ENCODE assay signal across 15 cellular contexts in genomic region chr7:18541871-18542212, GRCh38. TPM values are rescaled to one million over a fixed set of nuclear protein-coding genes. Genes with fewer than 3 reads are reported as not detected.
DNase-seq lines count a peak whose midpoint lies in the region; ATAC-seq and TF ChIP-seq lines count a peak whose summit lies in the region.
"Had no signal": no experiment of that assay in that cellular context is flagged by ENCODE, and none has a peak within 500 bp of the region (broad histone marks: within the 10 kb centered on the region; RNA-seq: fewer than 3 reads in every experiment).

No MANE protein-coding gene starts in this region.

- peak overlapping the region; percentile 69 for H3K27ac Mint-ChIP-seq in chondrocyte (ENCODE audit: unreplicated experiment)
- H3K27ac Mint-ChIP-seq: CD4-positive, CD25-positive, alpha-beta regulatory T cell; IgD-negative memory B cell had no signal

- TF ChIP-seq CTCF in PC-3 (conservative IDR thresholded peaks at IDR 0.05; ENCODE audit: low read depth, low read length) (no peak), chondrocyte (IDR thresholded peaks at IDR 0.05) (no peak), psoas muscle (IDR thresholded peaks at IDR 0.05) (no peak), MM.1S (IDR thresholded peaks at IDR 0.05; ENCODE audit: low read length) (no peak), right lobe of liver (IDR thresholded peaks at IDR 0.05) (no peak)

- H3K27me3 Mint-ChIP-seq in chondrocyte (ENCODE audit: low read depth) = no peaks in the 10 kb centered on the region
- H3K27me3 Mint-ChIP-seq: CD4-positive, CD25-positive, alpha-beta regulatory T cell; IgD-negative memory B cell had no signal

- H4K20me1 ChIP-seq in PC-3 (ENCODE audit: low read length) (no peaks in the 10 kb centered on the region), MM.1S (ENCODE audit: insufficient read depth, low read length) (no peaks in the 10 kb centered on the region; the same call in 1 of the 2 replicates)

- peak overlapping the region; percentile 33 for H2AFZ ChIP-seq in ACC112 (ENCODE audit: low read length, unreplicated experiment)
- H2AFZ ChIP-seq in PC-3 (ENCODE audit: low read length) = no peak overlapping the region
- no peak overlapping the region for H2AFZ ChIP-seq in MM.1S (ENCODE audit: low read length)

- CTCF ChIA-PET in PC-3 (lab: Charles Lee) = no interaction called here

- H3K9me2 ChIP-seq in PC-3 (replicated peaks; ENCODE audit: low read length) (no peaks in the 10 kb centered on the region), MM.1S (replicated peaks; ENCODE audit: insufficient read depth, low read length) (no peaks in the 10 kb centered on the region)

- no peaks in the 10 kb centered on the region for H3K27me3 ChIP-seq in ACC112 (ENCODE audit: insufficient read depth, low read length)
- no peaks in the 10 kb centered on the region for H3K27me3 ChIP-seq in PC-3 (ENCODE audit: low read length)
- H3K27me3 ChIP-seq in psoas muscle (ENCODE audit: insufficient read depth in 3 of 3, low read length in 2 of 3) = no peaks in the 10 kb centered on the region
- H3K27me3 ChIP-seq in MM.1S (replicated peaks; ENCODE audit: insufficient read depth, low read length) = no peaks in the 10 kb centered on the region
- no peaks in the 10 kb centered on the region for H3K27me3 ChIP-seq in right lobe of liver

- POLR2A ChIA-PET in PC-3 (lab: Charles Lee; ENCODE audit: unreplicated experiment) = no interaction called here

- H3K4me2 ChIP-seq in PC-3 (ENCODE audit: low read length) = 0 out of 2 replicates have a peak overlapping the region, but pooled peaks have one; percentile 4
- H3K4me2 ChIP-seq in MM.1S (ENCODE audit: low read depth, low read length) = no peak overlapping the region

- no peak overlapping the region for H3K4me3 Mint-ChIP-seq in chondrocyte (ENCODE audit: unreplicated experiment)
- H3K4me3 Mint-ChIP-seq: CD4-positive, CD25-positive, alpha-beta regulatory T cell; IgD-negative memory B cell had no signal

- BruUV-seq in PC-3 (replicated peaks; lab: Mats Ljungman, UMichigan) = no TSS peak

- no peaks in the 10 kb centered on the region for H3K9me3 ChIP-seq in PC-3 (ENCODE audit: low read length)
- no peaks in the 10 kb centered on the region for H3K9me3 ChIP-seq in psoas muscle
- H3K9me3 ChIP-seq in MM.1S (replicated peaks; ENCODE audit: insufficient read depth, low read length) = no peaks in the 10 kb centered on the region
- no peaks in the 10 kb centered on the region for H3K9me3 ChIP-seq in right lobe of liver

- H3K4me1 Mint-ChIP-seq in chondrocyte (ENCODE audit: low read depth) = peaks cover 23% of the 10 kb centered on the region

- no peaks in the 10 kb centered on the region; the same call in 1 of the 2 replicates for H3K36me3 ChIP-seq in ACC112 (ENCODE audit: insufficient read depth, low read length)
- no peaks in the 10 kb centered on the region for H3K36me3 ChIP-seq in PC-3 (ENCODE audit: low read depth, low read length)
- H3K36me3 ChIP-seq in psoas muscle (ENCODE audit: insufficient read depth in 1 of 2, low read depth in 1 of 2) = peaks cover 3 to 6% of the 10 kb centered on the region in 2 donors
- H3K36me3 ChIP-seq in MM.1S (replicated peaks; ENCODE audit: insufficient read depth, low read length) = peaks cover 5% of the 10 kb centered on the region; the same call in 1 of the 2 replicates
- no peaks in the 10 kb centered on the region for H3K36me3 ChIP-seq in right lobe of liver

- peak overlapping the region; percentile 23; the same call in 1 of the 2 replicates for H3K27ac ChIP-seq in ACC112 (ENCODE audit: low read depth, low read length)
- H3K27ac ChIP-seq in PC-3 (ENCODE audit: low read length) = no peak overlapping the region
- peak overlapping the region; percentile 59 for H3K27ac ChIP-seq in psoas muscle
- H3K27ac ChIP-seq in MM.1S (ENCODE audit: low read length) = no peak overlapping the region
- no peak overlapping the region for H3K27ac ChIP-seq in right lobe of liver

- intact Hi-C loops in PC-3 (cut with micrococcal nuclease) = no loop called here
- intact Hi-C loops in psoas muscle (cut with DNase I) = no loop called here
- intact Hi-C loops in right lobe of liver (cut with DNase I) = no loop called here

- no peak for TF ChIP-seq POLR2A in right lobe of liver (IDR thresholded peaks at IDR 0.05)

- no peak for DNase-seq in PC-3
- DNase-seq in chondrocyte (ENCODE audit: low spot score) = no peak
- DNase-seq in psoas muscle = no peak
- DNase-seq in MM.1S = no peak
- no peak for DNase-seq in right lobe of liver
- no peak for DNase-seq in SKM-1 (lab: John Stamatoyannopoulos, UW; ENCODE audit: unreplicated experiment)
- DNase-seq in stimulated activated naive CD8-positive, alpha-beta T cell treated with anti-CD3 and anti-CD28 coated beads, Interleukin-15, Interleukin-2, amounts not matched to agents 100 U/mL and 50 U/mL, for 24 hours = no peak
- DNase-seq: Calu3; CD4-positive, CD25-positive, alpha-beta regulatory T cell; NCI-H1417 treated with DMSO at 0.1 percent for 48 hours; NCI-H2029 treated with DMSO at 0.1 percent for 48 hours; NCI-H510A treated with DMSO at 0.1 percent for 48 hours; RPMI8226 had no signal

- H3K79me2 ChIP-seq in ACC112 (ENCODE audit: control insufficient read depth, insufficient read depth, low read length, unreplicated experiment) (no peaks in the 10 kb centered on the region), PC-3 (ENCODE audit: low read length) (no peaks in the 10 kb centered on the region), MM.1S (ENCODE audit: low read length) (peaks cover 73% of the 10 kb centered on the region)

- H3F3A ChIP-seq in PC-3 (ENCODE audit: low read length, unreplicated experiment) (no peaks in the 10 kb centered on the region), MM.1S (ENCODE audit: insufficient read depth, low read length) (no peaks in the 10 kb centered on the region)

- 83 to 90% (median 88%) methylated on average over 6 of the region's 6 CpGs for WGBS in psoas muscle, 3 donors
- WGBS in right lobe of liver (ENCODE audit: insufficient coverage, low coverage, low lambda C conversion rate, missing lambda C conversion rate) = 63% methylated on average over 3 of the region's 6 CpGs

- no peaks in the 10 kb centered on the region for H3K9me3 Mint-ChIP-seq in chondrocyte (ENCODE audit: low read depth)
- H3K9me3 Mint-ChIP-seq: IgD-negative memory B cell had no signal

- peaks cover 17% of the 10 kb centered on the region for H3K4me1 ChIP-seq in ACC112 (ENCODE audit: control insufficient read depth, insufficient read depth, low read length, unreplicated experiment)
- peaks cover 14% of the 10 kb centered on the region for H3K4me1 ChIP-seq in PC-3 (ENCODE audit: insufficient read depth, low read length)
- peaks cover 19% of the 10 kb centered on the region for H3K4me1 ChIP-seq in psoas muscle
- peaks cover 16% of the 10 kb centered on the region; the same call in 1 of the 2 replicates for H3K4me1 ChIP-seq in MM.1S (ENCODE audit: low read length)
- no peaks in the 10 kb centered on the region for H3K4me1 ChIP-seq in right lobe of liver

- ATAC-seq in PC-3 (no peak; the same call in 1 of the 2 replicates), psoas muscle (no peak), right lobe of liver (no peak)
- no peak for ATAC-seq in stimulated activated naive CD8-positive, alpha-beta T cell treated with anti-CD3 and anti-CD28 coated beads, Interleukin-15, Interleukin-2, amounts not matched to agents 100 U/mL and 50 U/mL, for 24 hours

- no peak overlapping the region for H3K9ac ChIP-seq in PC-3 (ENCODE audit: low read length)
- no peak overlapping the region for H3K9ac ChIP-seq in MM.1S (ENCODE audit: low read length)

- H3K36me3 Mint-ChIP-seq in chondrocyte (ENCODE audit: low read depth) = no peaks in the 10 kb centered on the region
- H3K36me3 Mint-ChIP-seq: CD4-positive, CD25-positive, alpha-beta regulatory T cell had no signal

- H3K4me3 ChIP-seq in ACC112 (ENCODE audit: low read depth, low read length) (no peak overlapping the region), PC-3 (ENCODE audit: low read length) (no peak overlapping the region), psoas muscle (no peak overlapping the region), MM.1S (ENCODE audit: low read length) (no peak overlapping the region), right lobe of liver (no peak overlapping the region)

RNA-seq across cellular contexts. Expression of gene HDAC9, which starts 46.3 kb away (rescaled TPM):
- 6.8 and 7.8 TPM in 2 replicates for total RNA-seq in PC-3 (2014; rRNA removed)
- 5.0 to 6.1 TPM (median 5.9 TPM) in 3 replicates for total RNA-seq in chondrocyte
- 10 to 100 TPM; 16.8 to 34.2 (median 20.1) TPM for total RNA-seq in psoas muscle
- 1 to 10 TPM in 1 of 3 donors, under 1 TPM in 2; 0.38 to 3.5 (median 0.86) TPM for polyA plus RNA-seq in psoas muscle
- 1 to 10 TPM; 1.0 to 4.1 (median 2.5) TPM for total RNA-seq in right lobe of liver

Comparison
In these comparisons a context has a peak if more than half of its experiments do, and no peak if none do; other contexts are left out.
1. H3K27ac ChIP-seq: peak in ACC112 (single experiment) and psoas muscle (single experiment); none in PC-3 (single experiment), MM.1S (single experiment) and right lobe of liver (0 of 3).